ENCODE assay signal across 30 cellular contexts in genomic region chr7:154451480-154452457, GRCh38.
DNase-seq lines count a peak whose midpoint lies in the region; ATAC-seq and TF ChIP-seq lines count a peak whose summit lies in the region.
"Had no signal": no experiment of that assay in that cellular context is flagged by ENCODE, and none has a peak within 500 bp of the region (broad histone marks: within the 10 kb centered on the region; RNA-seq: fewer than 3 reads in every experiment).

No MANE protein-coding gene starts in this region.

- no peak for ATAC-seq in stimulated activated naive CD8-positive, alpha-beta T cell treated with anti-CD3 and anti-CD28 coated beads, Interleukin-15, Interleukin-2, amounts not matched to agents 100 U/mL and 50 U/mL, for 24 hours
- ATAC-seq: activated CD4-positive, alpha-beta T cell treated with anti-CD3 and anti-CD28 coated beads for 36 hours; heart left ventricle; left colon; naive thymus-derived CD4-positive, alpha-beta T cell; pancreas; Right ventricle myocardium inferior; sciatic nerve; stimulated activated naive CD8-positive, alpha-beta T cell treated with anti-CD3 and anti-CD28 coated beads, Interleukin-15, amount 100 ng/mL, for 72 hours had no signal

- DNase-seq in NCI-H748 (lab: John Stamatoyannopoulos, UW; ENCODE audit: unreplicated experiment): peak; percentile 52
- DNase-seq in NCI-H748 treated with DMSO at 0.1 percent for 48 hours (lab: John Stamatoyannopoulos, UW): no peak
- DNase-seq in dorsolateral prefrontal cortex: peak in 7 of 10 donors; percentile 30 to 63 (median 50)
- no peak for DNase-seq in ovary
- no peak for DNase-seq in ureter (ENCODE audit: low spot score)
- no peak for DNase-seq in stimulated activated naive CD8-positive, alpha-beta T cell treated with anti-CD3 and anti-CD28 coated beads, Interleukin-15, Interleukin-2, amounts not matched to agents 100 U/mL and 50 U/mL, for 24 hours
- DNase-seq in germinal center (ENCODE audit: low spot score): no peak
- DNase-seq: 8988T; activated CD4-positive, alpha-beta T cell treated with anti-CD3 and anti-CD28 coated beads for 36 hours; activated CD8-positive, alpha-beta memory T cell treated with anti-CD3 and anti-CD28 coated beads for 24 hours; activated gamma-delta T cell treated with Interleukin-2 at 50 U/mL for 16 hours; activated T-cell treated with anti-CD3 and anti-CD28 coated beads, Interleukin-2, amount 50 U/mL, for 1 hour; CD4-positive, alpha-beta memory T cell; cortex of kidney; DMS 273 treated with DMSO at 0.1 percent for 48 hours; GOT3; heart left ventricle; KG1; left colon; naive thymus-derived CD4-positive, alpha-beta T cell; NCI-H1694 treated with DMSO at 0.1 percent for 48 hours; NCI-H226; NCI-H82; pancreas; stimulated activated naive CD8-positive, alpha-beta T cell treated with anti-CD3 and anti-CD28 coated beads, Interleukin-15, amount 100 ng/mL, for 72 hours had no signal

- H3K27ac ChIP-seq in dorsolateral prefrontal cortex (peak overlapping the region in 57 of 59 donors; percentile 8 to 82 (median 68)), neural cell (ENCODE audit: low read length) (peak overlapping the region; percentile 70), ovary (no peak overlapping the region)
- H3K27ac ChIP-seq: breast epithelium, heart left ventricle, pancreas, tibial nerve had no signal

- peak; percentile 25 for TF ChIP-seq RAD21 in neural cell (conservative IDR thresholded peaks at IDR 0.05)

- H3K4me2 ChIP-seq in neural cell (ENCODE audit: low read length): no peak overlapping the region

- H3K9me3 ChIP-seq in neural cell (ENCODE audit: low read length) (peaks cover 4% of the 10 kb centered on the region), ovary (no peaks in the 10 kb centered on the region)
- H3K9me3 ChIP-seq: pancreas had no signal

- TF ChIP-seq POLR2A in ovary (IDR thresholded peaks at IDR 0.05): no peak

- intact Hi-C loops in dorsolateral prefrontal cortex (cut with DNase I): no loop called here
- intact Hi-C loops in ovary (cut with DNase I): no loop called here

- H3K79me2 ChIP-seq in neural cell (replicated peaks; ENCODE audit: insufficient read depth, low read length): no peaks in the 10 kb centered on the region

- H3K27me3 ChIP-seq in dorsolateral prefrontal cortex: no peaks in the 10 kb centered on the region
- no peaks in the 10 kb centered on the region for H3K27me3 ChIP-seq in neural cell (ENCODE audit: insufficient read depth, low read depth, low read length)
- H3K27me3 ChIP-seq in ovary: no peaks in the 10 kb centered on the region
- H3K27me3 ChIP-seq: breast epithelium, heart left ventricle, pancreas, tibial nerve had no signal

- H3K9me2 ChIP-seq in neural cell (ENCODE audit: insufficient read depth, low read length): no peaks in the 10 kb centered on the region

- H3F3A ChIP-seq in neural cell (ENCODE audit: insufficient read depth, low read length, poor library complexity, severe bottlenecking): no peaks in the 10 kb centered on the region

- WGBS in ovary, 3 donors: 78 to 81% (median 80%) methylated on average over 15 of the region's 15 CpGs

- no peaks in the 10 kb centered on the region for H4K20me1 ChIP-seq in neural cell (ENCODE audit: insufficient read depth)

- H3K4me1 ChIP-seq in ovary (ENCODE audit: insufficient read depth): no peaks in the 10 kb centered on the region
- H3K4me1 ChIP-seq: breast epithelium, heart left ventricle, pancreas, tibial nerve had no signal

- H3K36me3 ChIP-seq in neural cell (ENCODE audit: insufficient read depth, low read length): peaks cover 5% of the 10 kb centered on the region
- no peaks in the 10 kb centered on the region for H3K36me3 ChIP-seq in ovary
- H3K36me3 ChIP-seq: breast epithelium, heart left ventricle, pancreas, tibial nerve had no signal

- peak overlapping the region in 1 of 59 donors; percentile 15 for H3K4me3 ChIP-seq in dorsolateral prefrontal cortex
- H3K4me3 ChIP-seq in neural cell (ENCODE audit: low read length): peak overlapping the region; percentile 19
- no peak overlapping the region for H3K4me3 ChIP-seq in ovary
- H3K4me3 ChIP-seq: breast epithelium, heart left ventricle, pancreas, tibial nerve had no signal

- H3K9ac ChIP-seq in neural cell (ENCODE audit: low read length): peak overlapping the region; percentile 28

- TF ChIP-seq EP300 in neural cell (conservative IDR thresholded peaks at IDR 0.05; ENCODE audit: poor library complexity, severe bottlenecking) (no peak), ovary (IDR thresholded peaks at IDR 0.05) (no peak)

- no peak overlapping the region for H2AFZ ChIP-seq in neural cell (ENCODE audit: low read depth, low read length)

- TF ChIP-seq CTCF in dorsolateral prefrontal cortex (IDR thresholded peaks at IDR 0.05 in 54 of 56, conservative IDR thresholded peaks at IDR 0.05 in 2 of 56; ENCODE audit: low read depth in 1 of 56, partially characterized antibody in 56 of 56): no peak
- no peak for TF ChIP-seq CTCF in neural cell (IDR thresholded peaks at IDR 0.05; ENCODE audit: poor library complexity, severe bottlenecking)
- no peak for TF ChIP-seq CTCF in ovary (IDR thresholded peaks at IDR 0.05)

TF ChIP-seq in neural cell, 6 proteins besides CTCF, POLR2A, EP300 and RAD21:
- TF ChIP-seq MXI1 (conservative IDR thresholded peaks at IDR 0.05; ENCODE audit: poor library complexity, severe bottlenecking) (peak; percentile 78), REST (IDR thresholded peaks at IDR 0.05; ENCODE audit: borderline replicate concordance) (no peak), TAF1 (IDR thresholded peaks at IDR 0.05; ENCODE audit: low read depth) (no peak), SMC3 (conservative IDR thresholded peaks at IDR 0.05; ENCODE audit: poor library complexity) (no peak), POLR2AphosphoS5 (IDR thresholded peaks at IDR 0.05) (peak; percentile 17), EZH2 (IDR thresholded peaks at IDR 0.05; ENCODE audit: borderline replicate concordance, insufficient read depth, low read length, poor library complexity, severe bottlenecking) (no peak)

Comparison
In these comparisons a context has a peak if more than half of its experiments do, and no peak if none do; other contexts are left out.
1. DNase-seq: peak in NCI-H748 (single experiment) and dorsolateral prefrontal cortex (7 of 10); none in NCI-H748 treated with DMSO at 0.1 percent for 48 hours (single experiment), ovary (0 of 5), ureter (single experiment), stimulated activated naive CD8-positive, alpha-beta T cell treated with anti-CD3 and anti-CD28 coated beads, Interleukin-15, Interleukin-2, amounts not matched to agents 100 U/mL and 50 U/mL, for 24 hours (single experiment) and germinal center (single experiment).
2. H3K27ac ChIP-seq: peak in dorsolateral prefrontal cortex (57 of 59) and neural cell (single experiment); none in ovary (0 of 2).